In the genomic region with DNA sequence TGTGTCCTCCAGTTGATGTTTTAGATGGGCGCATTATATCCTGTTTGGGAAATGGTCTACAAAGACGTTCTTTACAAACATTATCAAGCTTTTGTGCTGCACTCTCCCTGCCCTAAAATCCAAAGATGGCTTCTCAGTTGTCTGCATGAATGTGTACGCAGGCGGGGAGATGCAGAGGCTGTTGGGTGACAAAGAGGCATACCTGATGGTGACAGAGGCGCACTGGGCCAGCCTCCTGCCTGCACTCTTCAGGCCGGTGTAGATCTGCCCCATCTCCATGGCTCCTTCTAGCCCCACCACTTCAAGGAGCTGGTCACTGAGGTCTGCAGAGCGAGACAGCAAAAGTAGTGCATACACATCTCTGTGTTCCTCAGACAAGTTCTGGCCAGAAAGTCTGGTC, we compare ENCODE assay signal across 3 cellular contexts.
"Had no signal": no experiment of that assay in that cellular context is flagged by ENCODE, and none has a peak within 500 bp of the region (broad histone marks: within the 10 kb centered on the region; RNA-seq: fewer than 3 reads in every experiment).

No MANE protein-coding gene starts in this region.

- DNase-seq: GDM1, GF-D8 had no signal

- H3K4me3 ChIP-seq: GM12878 had no signal

- ATAC-seq: GM12878 had no signal
